Comparison of ENCODE assay signal across 1 cellular context in genomic region chr6:73264446-73264845, GRCh38.
TF ChIP-seq lines count a peak whose summit lies in the region.

No MANE protein-coding gene starts in this region.

TF ChIP-seq in GM23338, 12 proteins besides CTCF, POLR2A, EP300 and RAD21 (continued from another document):
- TF ChIP-seq ETS1 (IDR thresholded peaks at IDR 0.05): no peak
TF ChIP-seq in GM23338: peak in this region for 0.
